Comparison of ENCODE assay signal across 15 cellular contexts in genomic region chr2:67012165-67012564, GRCh38.
DNase-seq lines count a peak whose midpoint lies in the region; ATAC-seq and TF ChIP-seq lines count a peak whose summit lies in the region.
"Had no signal": no experiment of that assay in that cellular context is flagged by ENCODE, and none has a peak within 500 bp of the region (broad histone marks: within the 10 kb centered on the region; RNA-seq: fewer than 3 reads in every experiment).

No MANE protein-coding gene starts in this region.

- no peak for TF ChIP-seq RAD21 in IMR-90 (IDR thresholded peaks at IDR 0.05; ENCODE audit: low read length)

- H2AK9ac ChIP-seq in IMR-90 (replicated peaks; ENCODE audit: low read depth, low read length, poor library complexity): no peak overlapping the region

- POLR2A ChIA-PET in IMR-90 (lab: Charles Lee; ENCODE audit: unreplicated experiment): no interaction called here

- DNase-seq in IMR-90 (no peak), body of pancreas (peak in 3 of 4 donors; percentile 10 to 15 (median 11)), lung (ENCODE audit: low spot score) (no peak), epidermal melanocyte (ENCODE audit: insufficient read length, low spot score) (no peak), pons (ENCODE audit: low spot score) (no peak), suprapubic skin (ENCODE audit: low spot score in 2 of 2) (no peak)
- DNase-seq: C1 segment of cervical spinal cord; Calu3; CD4-positive, alpha-beta memory T cell; COR-L47; DMS53; DMS79 treated with DMSO at 0.1 percent for 48 hours; GF-D8; HFFc6 had no signal

- intact Hi-C loops in IMR-90 (cut with micrococcal nuclease) (no loop called here), body of pancreas (cut with DNase I) (no loop called here)

- no peaks in the 10 kb centered on the region for H3K9me1 ChIP-seq in IMR-90 (ENCODE audit: insufficient read depth, low read length)

- H3K4me1 ChIP-seq in IMR-90 (ENCODE audit: control insufficient read depth, insufficient read depth, low read length): peaks cover 5% of the 10 kb centered on the region
- H3K4me1 ChIP-seq in body of pancreas: peaks cover 14% of the 10 kb centered on the region
- no peaks in the 10 kb centered on the region for H3K4me1 ChIP-seq in lung (ENCODE audit: control insufficient read depth in 2 of 2, insufficient read depth in 2 of 2, low read length in 2 of 2)
- H3K4me1 ChIP-seq in suprapubic skin: no peaks in the 10 kb centered on the region
- H3K4me1 ChIP-seq: HAP-1 had no signal

- no peak overlapping the region for H3K23ac ChIP-seq in IMR-90 (ENCODE audit: low read depth, low read length)

- H3K27ac ChIP-seq in IMR-90 (ENCODE audit: insufficient read depth, low read length) (no peak overlapping the region), body of pancreas (no peak overlapping the region), lung (ENCODE audit: low read depth in 1 of 2, low read length in 1 of 2) (no peak overlapping the region), suprapubic skin (no peak overlapping the region)

- no peak overlapping the region for H3K4me2 ChIP-seq in IMR-90 (ENCODE audit: low read depth, low read length)

- TF ChIP-seq EP300 in suprapubic skin (IDR thresholded peaks at IDR 0.05): no peak

- no peak overlapping the region for H2BK15ac ChIP-seq in IMR-90 (ENCODE audit: low read depth, low read length)

- no TSS peak for BruUV-seq in IMR-90 (replicated peaks; lab: Mats Ljungman, UMichigan)

- TF ChIP-seq POLR2A in IMR-90 (IDR thresholded peaks at IDR 0.05; ENCODE audit: low read depth, low read length) (no peak), body of pancreas (IDR thresholded peaks at IDR 0.05) (no peak), suprapubic skin (IDR thresholded peaks at IDR 0.05) (no peak)

- no peak overlapping the region for H2AK5ac ChIP-seq in IMR-90 (ENCODE audit: low read depth, low read length)

- H3K27me3 ChIP-seq in IMR-90 (ENCODE audit: control insufficient read depth, insufficient read depth, low read length) (no peaks in the 10 kb centered on the region), body of pancreas (no peaks in the 10 kb centered on the region), lung (ENCODE audit: control insufficient read depth, insufficient read depth) (no peaks in the 10 kb centered on the region), suprapubic skin (no peaks in the 10 kb centered on the region)

- peak overlapping the region; percentile 34 for H2AFZ ChIP-seq in IMR-90 (replicated peaks; ENCODE audit: low read length, poor library complexity)

- no peak overlapping the region for H4K8ac ChIP-seq in IMR-90 (ENCODE audit: low read depth in 2 of 2, low read length in 2 of 2)

- dilution Hi-C loops in IMR-90 (cut with HindIII; ENCODE audit: low sequenced_read_pairs, unreplicated experiment): no loop called here

- no peak overlapping the region; the same call in 1 of the 2 replicates for H3K18ac ChIP-seq in IMR-90 (ENCODE audit: low read depth, low read length)

- H2BK20ac ChIP-seq in IMR-90 (ENCODE audit: low read depth, low read length): no peak overlapping the region

- in situ Hi-C loops in IMR-90 (cut with MboI; ENCODE audit: low sequenced_read_pairs): no loop called here

- H3K36me3 ChIP-seq in IMR-90 (ENCODE audit: control insufficient read depth, insufficient read depth, low read length) (no peaks in the 10 kb centered on the region), body of pancreas (replicated peaks in 1 of 2; ENCODE audit: insufficient read depth in 1 of 2, low read depth in 2 of 2) (no peaks in the 10 kb centered on the region), lung (ENCODE audit: control insufficient read depth in 2 of 2, insufficient read depth in 2 of 2, low read length in 2 of 2) (no peaks in the 10 kb centered on the region), suprapubic skin (no peaks in the 10 kb centered on the region)
- H3K36me3 ChIP-seq: HAP-1 had no signal

- no peaks in the 10 kb centered on the region for H3K79me1 ChIP-seq in IMR-90 (ENCODE audit: low read depth in 1 of 2, low read length in 2 of 2)

- H2BK120ac ChIP-seq in IMR-90 (ENCODE audit: low read depth, low read length): no peak overlapping the region

- ATAC-seq in IMR-90 (ENCODE audit: low read depth): no peak
- ATAC-seq in body of pancreas: no peak
- peak; percentile 27 for ATAC-seq in lung (ENCODE audit: insufficient read depth, low FRiP score)

- no CpG with 5 or more reads among the region's 1 CpG for WGBS in IMR-90 (ENCODE audit: extremely low coverage in 2 of 2, insufficient read length in 1 of 2), 2 experiments
- 50 to 77% methylated on average over 1 of the region's 1 CpG for WGBS in body of pancreas, 2 donors
- WGBS in lung, 2 donors: 94 to 97% methylated on average over 1 of the region's 1 CpG
- WGBS in suprapubic skin: 89% methylated on average over 1 of the region's 1 CpG

- no peak overlapping the region for H4K91ac ChIP-seq in IMR-90 (ENCODE audit: insufficient read depth, low read depth, low read length)

- TF ChIP-seq CTCF in IMR-90 (conservative IDR thresholded peaks at IDR 0.05; ENCODE audit: low read depth, low read length) (no peak), body of pancreas (IDR thresholded peaks at IDR 0.05) (no peak), lung (IDR thresholded peaks at IDR 0.05; ENCODE audit: control extremely low read depth, extremely low read depth) (no peak), suprapubic skin (IDR thresholded peaks at IDR 0.05) (no peak)

- no peaks in the 10 kb centered on the region for H4K20me1 ChIP-seq in IMR-90 (ENCODE audit: insufficient read depth, low read length)

- H3K9me3 ChIP-seq in IMR-90 (ENCODE audit: control insufficient read depth, insufficient read depth, low read length) (no peaks in the 10 kb centered on the region), body of pancreas (no peaks in the 10 kb centered on the region), lung (ENCODE audit: control insufficient read depth in 2 of 2, insufficient read depth in 1 of 2, low read length in 1 of 2) (no peaks in the 10 kb centered on the region), suprapubic skin (no peaks in the 10 kb centered on the region)
- H3K9me3 ChIP-seq: HAP-1 had no signal

- H2BK5ac ChIP-seq in IMR-90 (ENCODE audit: low read depth, low read length, poor library complexity, severe bottlenecking): no peak overlapping the region

- no peak overlapping the region for H3K4me3 ChIP-seq in IMR-90 (ENCODE audit: insufficient read depth, low read depth, low read length)
- H3K4me3 ChIP-seq in body of pancreas: no peak overlapping the region
- no peak overlapping the region for H3K4me3 ChIP-seq in lung
- H3K4me3 ChIP-seq in suprapubic skin: no peak overlapping the region
- H3K4me3 ChIP-seq: HAP-1 had no signal

- no peak overlapping the region for H3K14ac ChIP-seq in IMR-90 (replicated peaks; ENCODE audit: low read depth, low read length)

- CTCF ChIA-PET in IMR-90 (lab: Yijun Ruan, JAX): no interaction called here

- H3K9ac ChIP-seq in IMR-90 (ENCODE audit: low read depth, low read length): no peak overlapping the region

- no peak overlapping the region for H4K5ac ChIP-seq in IMR-90 (ENCODE audit: low read depth, low read length)

- no peak overlapping the region for H3K4ac ChIP-seq in IMR-90 (ENCODE audit: low read depth, low read length)

- no peak overlapping the region for H3K56ac ChIP-seq in IMR-90 (ENCODE audit: extremely low read depth, insufficient read depth, low read length)

TF ChIP-seq in IMR-90, 13 proteins besides CTCF, POLR2A, EP300 and RAD21:
- TF ChIP-seq BHLHE40 (IDR thresholded peaks at IDR 0.05; ENCODE audit: low read depth, low read length): no peak
- no peak for TF ChIP-seq RCOR1 (IDR thresholded peaks at IDR 0.05; ENCODE audit: insufficient replicate concordance, low read length)
- no peak for TF ChIP-seq MXI1 (IDR thresholded peaks at IDR 0.05; ENCODE audit: borderline replicate concordance, low read depth, low read length)
- TF ChIP-seq SMC3 (IDR thresholded peaks at IDR 0.05; ENCODE audit: low read depth, low read length): no peak
- no peak for TF ChIP-seq CEBPB (IDR thresholded peaks at IDR 0.05; ENCODE audit: low read depth, low read length)
- TF ChIP-seq CHD1 (IDR thresholded peaks at IDR 0.05; ENCODE audit: low read depth, low read length): no peak

Comparison
In these comparisons a context has a peak if more than half of its experiments do, and no peak if none do; other contexts are left out.
1. DNase-seq: peak in body of pancreas (3 of 4); none in IMR-90 (single experiment), lung (single experiment), epidermal melanocyte (single experiment), pons (single experiment) and suprapubic skin (0 of 2).